27 cellular contexts compared by ENCODE assay signal in genomic region chr6:63094947-63095346, GRCh38.
"Had no signal": no experiment of that assay in that cellular context is flagged by ENCODE, and none has a peak within 500 bp of the region (broad histone marks: within the 10 kb centered on the region; RNA-seq: fewer than 3 reads in every experiment).

No MANE protein-coding gene starts in this region.

- H3K4me1 Mint-ChIP-seq: immature natural killer cell; mesothelial cell of epicardium; naive B cell; natural killer cell; nephron progenitor cell; stimulated activated naive B cell treated with anti-CD40 and anti-IgM and Interleukin-4, amounts not matched to agents 10 μg/mL and 1 μg/mL and 100 μg/mL, for 72 hours had no signal

- H3K36me3 Mint-ChIP-seq: mesothelial cell of epicardium; naive B cell; natural killer cell; stimulated activated naive B cell treated with anti-CD40 and anti-IgM and Interleukin-4, amounts not matched to agents 10 μg/mL and 1 μg/mL and 100 μg/mL, for 72 hours had no signal

- H3K4me3 Mint-ChIP-seq: immature natural killer cell; mesothelial cell of epicardium; naive B cell; natural killer cell; nephron progenitor cell; stimulated activated naive B cell treated with anti-CD40 and anti-IgM and Interleukin-4, amounts not matched to agents 10 μg/mL and 1 μg/mL and 100 μg/mL, for 72 hours had no signal

- H3K36me3 ChIP-seq: left ventricle myocardium inferior, ovary, stomach, thyroid gland, transverse colon, upper lobe of left lung, vagina had no signal

- H3K4me1 ChIP-seq: left ventricle myocardium inferior, stomach, testis, thyroid gland, transverse colon, upper lobe of left lung, vagina had no signal

- H3K9me3 ChIP-seq: left ventricle myocardium inferior, ovary, stomach, testis, thyroid gland, transverse colon, upper lobe of left lung, vagina had no signal

- DNase-seq: hypothalamus; immature natural killer cell; left ventricle myocardium inferior; mesendoderm; naive B cell; natural killer cell; nephron progenitor cell; ovary; retina; right cardiac atrium; stimulated activated CD4-positive, alpha-beta T cell treated with anti-CD3 and anti-CD28 coated beads, Interleukin-12 subunit alpha, Interleukin-12 subunit beta, amount 100 ng/mL, for 4 hours; stimulated activated CD4-positive, alpha-beta T cell treated with anti-CD3 and anti-CD28 coated beads, Interleukin-15, amount 100 ng/mL, for 24 hours; stimulated activated CD4-positive, alpha-beta T cell treated with anti-CD3 and anti-CD28 coated beads, Interleukin-2, amount 100 ng/mL, for 24 hours; stimulated activated CD4-positive, alpha-beta T cell treated with anti-CD3 and anti-CD28 coated beads, Interleukin-4, amount 100 ng/mL, for 1 hour; stimulated activated naive B cell treated with anti-CD40 and anti-IgM and Interleukin-4, amounts not matched to agents 10 μg/mL and 1 μg/mL and 100 μg/mL, for 72 hours; stimulated activated naive CD8-positive, alpha-beta T cell treated with anti-CD3 and anti-CD28 coated beads, Interleukin-15, Interleukin-2, amounts not matched to agents 100 U/mL and 50 U/mL, for 24 hours; stomach; testis; thyroid gland; transverse colon; upper lobe of left lung had no signal

- H3K27me3 Mint-ChIP-seq: naive B cell; progenitor cell of endocrine pancreas; stimulated activated naive B cell treated with anti-CD40 and anti-IgM and Interleukin-4, amounts not matched to agents 10 μg/mL and 1 μg/mL and 100 μg/mL, for 72 hours had no signal

- ATAC-seq: natural killer cell; right cardiac atrium; sciatic nerve; stimulated activated naive B cell treated with anti-CD40 and anti-IgM and Interleukin-4, amounts not matched to agents 10 μg/mL and 1 μg/mL and 100 μg/mL, for 72 hours; stimulated activated naive CD8-positive, alpha-beta T cell treated with anti-CD3 and anti-CD28 coated beads, Interleukin-15, Interleukin-2, amounts not matched to agents 100 U/mL and 50 U/mL, for 24 hours had no signal

- H3K4me3 ChIP-seq: left ventricle myocardium inferior, lung, ovary, skin epidermis, stomach, testis, thyroid gland, transverse colon, upper lobe of left lung, vagina had no signal

- H3K27ac ChIP-seq: left ventricle myocardium inferior, ovary, skin epidermis, stomach, testis, thyroid gland, transverse colon, upper lobe of left lung, vagina had no signal

- H3K9me3 Mint-ChIP-seq: mesothelial cell of epicardium, nephron progenitor cell had no signal

- H3K27ac Mint-ChIP-seq: immature natural killer cell; mesothelial cell of epicardium; naive B cell; natural killer cell; nephron progenitor cell; progenitor cell of endocrine pancreas; stimulated activated naive B cell treated with anti-CD40 and anti-IgM and Interleukin-4, amounts not matched to agents 10 μg/mL and 1 μg/mL and 100 μg/mL, for 72 hours had no signal

- H3K27me3 ChIP-seq: ovary, stomach, testis, thyroid gland, transverse colon, upper lobe of left lung, vagina had no signal
